Comparison of ENCODE assay signal across 14 cellular contexts in genomic region chr1:183285746-183286145, GRCh38.
"Had no signal": no experiment of that assay in that cellular context is flagged by ENCODE, and none has a peak within 500 bp of the region (broad histone marks: within the 10 kb centered on the region; RNA-seq: fewer than 3 reads in every experiment).

No MANE protein-coding gene starts in this region.

- DNase-seq: activated CD4-positive, alpha-beta T cell treated with anti-CD3 and anti-CD28 coated beads, Interleukin-2, amount 10 ng/mL, durations not matched to agents 7 days and 5 days; activated CD4-positive, CD25-positive, alpha-beta regulatory T cell treated with anti-CD3 and anti-CD28 coated beads, Interleukin-2, amount 50 U/mL, for 72 hours; activated CD8-positive, alpha-beta T cell treated with anti-CD3 and anti-CD28 coated beads, Interleukin-2, amount 10 ng/mL, durations not matched to agents 7 days and 5 days; activated gamma-delta T cell treated with Interleukin-2 at 50 U/mL for 16 hours; effector CD4-positive, alpha-beta T cell; foreskin keratinocyte; immature natural killer cell; kidney glomerular epithelial cell; pancreas; right lobe of liver; stimulated activated CD4-positive, alpha-beta T cell treated with anti-CD3 and anti-CD28 coated beads, Interleukin-15, amount 100 ng/mL, for 24 hours; stomach; trophoblast cell; WERI-Rb-1 had no signal
